In the genomic region with DNA sequence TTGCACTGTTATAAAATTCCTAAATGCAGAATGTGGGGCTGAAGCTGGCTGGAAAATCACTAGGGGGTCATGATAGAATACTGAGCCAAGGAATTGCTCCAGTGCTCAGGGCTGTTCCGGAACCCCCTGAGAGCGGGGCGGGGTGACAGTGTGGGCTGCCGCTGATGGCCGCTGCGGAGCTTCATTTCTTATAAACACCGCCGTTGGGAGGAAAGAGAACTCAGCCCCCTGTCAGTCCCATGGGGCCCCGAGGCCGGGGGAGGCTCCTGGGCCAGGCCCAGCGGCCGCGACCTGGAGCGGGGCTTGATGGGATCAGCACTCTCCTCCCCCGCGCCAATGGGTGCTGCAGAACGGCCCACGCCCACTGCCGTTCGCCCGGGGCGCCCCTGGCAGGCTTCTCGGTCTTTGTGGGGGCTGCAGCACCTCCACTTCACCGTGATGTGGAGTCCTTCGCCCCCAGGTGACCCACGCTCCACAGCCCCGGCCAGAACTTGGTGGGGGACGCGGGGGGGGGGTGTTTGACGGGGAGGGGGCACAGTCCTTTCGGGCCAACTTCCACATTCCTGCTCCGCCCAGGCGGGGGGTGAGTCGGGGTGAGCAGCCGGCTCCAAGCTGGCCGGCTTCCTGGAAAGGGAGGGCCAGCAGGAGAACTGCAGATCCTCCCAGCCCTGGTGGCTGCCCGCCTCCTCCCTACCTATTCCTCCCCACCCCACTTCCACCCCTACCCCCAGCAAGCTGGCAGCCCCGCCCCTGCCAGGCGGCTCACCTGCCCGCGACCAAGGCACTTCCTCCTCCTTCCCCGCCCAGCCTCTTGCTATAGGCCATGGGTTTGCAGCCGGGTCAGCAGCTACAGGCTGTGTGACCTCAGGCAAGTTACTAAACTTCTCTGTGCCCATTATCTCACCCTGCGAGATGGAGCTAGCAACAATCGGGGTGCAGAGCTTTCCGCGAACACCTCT, we compare ENCODE assay signal across 9 cellular contexts. TPM values are rescaled to one million over a fixed set of nuclear protein-coding genes. Genes with fewer than 3 reads are reported as not detected.
DNase-seq lines count a peak whose midpoint lies in the region; ATAC-seq and TF ChIP-seq lines count a peak whose summit lies in the region.
"Had no signal": no experiment of that assay in that cellular context is flagged by ENCODE, and none has a peak within 500 bp of the region (broad histone marks: within the 10 kb centered on the region; RNA-seq: fewer than 3 reads in every experiment).

No MANE protein-coding gene starts in this region.

- H3K27ac Mint-ChIP-seq in Calu3 (ENCODE audit: unreplicated experiment), result peak overlapping the region; percentile 32
- peak overlapping the region; percentile 99 for H3K27ac Mint-ChIP-seq in activated T-cell treated with anti-CD3 and anti-CD28 coated beads, Interleukin-2, amount 50 U/mL, for 24 hours

- peak overlapping the region; percentile 93 to 96 for H3K27ac ChIP-seq in esophagus (ENCODE audit: low read depth in 2 of 2, low read length in 1 of 2)
- H3K27ac ChIP-seq in muscle layer of colon (ENCODE audit: low read depth, low read length), result peak overlapping the region; percentile 99

- peak overlapping the region; percentile 56 to 70 for H3K4me3 ChIP-seq in esophagus (ENCODE audit: low read depth in 1 of 2, low read length in 2 of 2)
- H3K4me3 ChIP-seq in muscle layer of colon (ENCODE audit: low read depth in 1 of 2, low read length in 2 of 2), result peak overlapping the region; percentile 78 to 85

- H3K36me3 Mint-ChIP-seq in Calu3 (ENCODE audit: insufficient read depth, unreplicated experiment), result peaks cover 44% of the 10 kb centered on the region
- peaks cover 7% of the 10 kb centered on the region for H3K36me3 Mint-ChIP-seq in activated T-cell treated with anti-CD3 and anti-CD28 coated beads, Interleukin-2, amount 50 U/mL, for 24 hours (ENCODE audit: low read depth)

- H3K9me3 Mint-ChIP-seq in Calu3 (ENCODE audit: low read depth, unreplicated experiment), result no peaks in the 10 kb centered on the region
- H3K9me3 Mint-ChIP-seq in activated T-cell treated with anti-CD3 and anti-CD28 coated beads, Interleukin-2, amount 50 U/mL, for 24 hours, result no peaks in the 10 kb centered on the region

- H3K4me3 Mint-ChIP-seq in Calu3 (ENCODE audit: low read depth, unreplicated experiment), result peak overlapping the region; percentile 86
- peak overlapping the region; percentile 88 for H3K4me3 Mint-ChIP-seq in activated T-cell treated with anti-CD3 and anti-CD28 coated beads, Interleukin-2, amount 50 U/mL, for 24 hours

- WGBS in esophagus, 2 donors, result 0% methylated on average over 39 to 47 of the region's 47 CpGs

- peak overlapping the region; percentile 62 for H3K9ac ChIP-seq in muscle layer of colon (ENCODE audit: low read length)

- peaks cover 68% of the 10 kb centered on the region for H3K4me1 Mint-ChIP-seq in Calu3 (ENCODE audit: low read depth, unreplicated experiment)
- peaks cover 83% of the 10 kb centered on the region for H3K4me1 Mint-ChIP-seq in activated T-cell treated with anti-CD3 and anti-CD28 coated beads, Interleukin-2, amount 50 U/mL, for 24 hours (ENCODE audit: low read depth)

- intact Hi-C loops in Calu3 (cut with micrococcal nuclease; ENCODE audit: unreplicated experiment), result loop anchor here (2.0 to 10.0 kb wide), 2 partner anchors 81 to 201 kb away; partner anchors contain the start of gene SLC22A4

- BruUV-seq in Calu3 (replicated peaks; lab: Mats Ljungman, UMichigan), result no TSS peak

- H3K36me3 ChIP-seq in esophagus (ENCODE audit: control insufficient read depth in 2 of 2, insufficient read depth in 2 of 2, low read length in 1 of 2), result no peaks in the 10 kb centered on the region
- no peaks in the 10 kb centered on the region for H3K36me3 ChIP-seq in muscle layer of colon (ENCODE audit: insufficient read depth, low read length)

- peaks cover 6 to 23% of the 10 kb centered on the region in 2 donors for H3K4me1 ChIP-seq in esophagus (ENCODE audit: control insufficient read depth in 2 of 2, insufficient read depth in 2 of 2, low read length in 1 of 2)
- peaks cover 44% of the 10 kb centered on the region for H3K4me1 ChIP-seq in muscle layer of colon (ENCODE audit: insufficient read depth, low read length)

- H3K9me3 ChIP-seq in esophagus (ENCODE audit: control insufficient read depth in 2 of 2, insufficient read depth in 1 of 2, low read depth in 1 of 2, low read length in 1 of 2) (no peaks in the 10 kb centered on the region), muscle layer of colon (ENCODE audit: low read length) (no peaks in the 10 kb centered on the region)

- ATAC-seq in GM21447 (IDR thresholded peaks at IDR 0.05; ENCODE audit: unreplicated experiment), result peak; percentile 47

- no peaks in the 10 kb centered on the region for H3K27me3 ChIP-seq in esophagus (ENCODE audit: control insufficient read depth in 1 of 2, insufficient read depth in 2 of 2, low read length in 2 of 2)
- H3K27me3 ChIP-seq in muscle layer of colon (ENCODE audit: control insufficient read depth in 1 of 2, insufficient read depth in 2 of 2, low read length in 2 of 2), result no peaks in the 10 kb centered on the region

- CTCF ChIA-PET in Calu3 (lab: Charles Lee), result interaction anchor here (0.6 to 8.0 kb wide), 11 partner anchors 13 to 387 kb away, joined by 3 to 83 read pairs (median 3); no protein-coding TSS in a partner anchor

- no peak for TF ChIP-seq CTCF in Calu3 (IDR thresholded peaks at IDR 0.05; ENCODE audit: unreplicated experiment)

- DNase-seq in Calu3 (peak; percentile 99), HuH-7.5 (ENCODE audit: low spot score) (peak; percentile 87), OCI-M1 (lab: John Stamatoyannopoulos, UW) (peak; percentile 97)
- peak; percentile 89 for DNase-seq in activated T-cell treated with anti-CD3 and anti-CD28 coated beads, Interleukin-2, amount 50 U/mL, for 24 hours
- peak; percentile 87 to 91 for DNase-seq in stimulated activated CD8-positive, alpha-beta memory T cell treated with anti-CD3 and anti-CD28 coated beads, Interleukin-7, amount 100 ng/mL, for 4 hours (ENCODE audit: low read depth in 2 of 2)

- H3K27me3 Mint-ChIP-seq in Calu3 (ENCODE audit: unreplicated experiment), result no peaks in the 10 kb centered on the region
- no peaks in the 10 kb centered on the region for H3K27me3 Mint-ChIP-seq in activated T-cell treated with anti-CD3 and anti-CD28 coated beads, Interleukin-2, amount 50 U/mL, for 24 hours

RNA-seq across cellular contexts. Expression of gene IRF1, which starts 5.4 kb away (rescaled TPM):
- 64.0 and 82.4 TPM in 2 replicates for total RNA-seq in Calu3 (2022)
- polyA plus RNA-seq in esophagus, result 10 to 100 TPM in 1 of 2 donors, 1 to 10 TPM in 1; 7.5 to 14.2 TPM

RNA-seq across cellular contexts. Expression of gene IL5, which starts 47.4 kb away (rescaled TPM):
- not detected in 2 replicates for total RNA-seq in Calu3 (2022)
- not detected for polyA plus RNA-seq in esophagus
- total RNA-seq: subcutaneous adipose tissue had no signal

Comparison
In these comparisons a context has a peak if more than half of its experiments do, and no peak if none do; other contexts are left out.
1. Peak in every context shown above with its lines: DNase-seq, ATAC-seq, H3K4me3 ChIP-seq and H3K27ac ChIP-seq.